ENCODE assay signal across 2 cellular contexts in the genomic region with DNA sequence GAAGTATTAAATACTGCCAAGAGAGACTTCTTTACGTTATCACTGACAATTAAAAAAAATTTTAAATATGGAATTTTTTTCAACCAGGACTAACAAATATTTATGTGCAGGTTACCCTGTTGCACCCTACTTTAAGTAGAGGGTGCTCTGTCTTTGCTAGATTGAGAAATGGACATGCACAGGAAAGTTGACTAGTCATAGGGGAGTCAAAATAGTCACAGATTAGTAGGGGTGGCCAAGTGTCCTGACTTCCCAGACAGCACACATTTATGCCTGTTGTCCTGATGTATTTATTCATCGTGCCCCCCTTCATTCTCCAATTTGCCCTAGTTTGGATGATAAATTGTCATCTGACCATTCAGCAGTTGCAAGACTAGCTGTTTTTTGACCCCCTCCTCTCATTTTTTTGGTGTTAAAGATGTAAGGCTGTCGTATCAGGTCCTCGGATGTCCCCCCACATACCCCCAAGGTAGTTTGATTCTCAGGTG.
TF ChIP-seq lines count a peak whose summit lies in the region.

No MANE protein-coding gene starts in this region.

TF ChIP-seq in IMR-90, 13 proteins besides CTCF, POLR2A, EP300 and RAD21:
- no peak for TF ChIP-seq MAFK (IDR thresholded peaks at IDR 0.05; ENCODE audit: low read depth, low read length)
- no peak for TF ChIP-seq RCOR1 (IDR thresholded peaks at IDR 0.05; ENCODE audit: insufficient replicate concordance, low read length)
- TF ChIP-seq CHD1 (IDR thresholded peaks at IDR 0.05; ENCODE audit: low read depth, low read length) = no peak
- TF ChIP-seq NFE2L2 (IDR thresholded peaks at IDR 0.05; ENCODE audit: low read depth, low read length) = no peak
- no peak for TF ChIP-seq MXI1 (IDR thresholded peaks at IDR 0.05; ENCODE audit: borderline replicate concordance, low read depth, low read length)
- TF ChIP-seq, protein P1, sequence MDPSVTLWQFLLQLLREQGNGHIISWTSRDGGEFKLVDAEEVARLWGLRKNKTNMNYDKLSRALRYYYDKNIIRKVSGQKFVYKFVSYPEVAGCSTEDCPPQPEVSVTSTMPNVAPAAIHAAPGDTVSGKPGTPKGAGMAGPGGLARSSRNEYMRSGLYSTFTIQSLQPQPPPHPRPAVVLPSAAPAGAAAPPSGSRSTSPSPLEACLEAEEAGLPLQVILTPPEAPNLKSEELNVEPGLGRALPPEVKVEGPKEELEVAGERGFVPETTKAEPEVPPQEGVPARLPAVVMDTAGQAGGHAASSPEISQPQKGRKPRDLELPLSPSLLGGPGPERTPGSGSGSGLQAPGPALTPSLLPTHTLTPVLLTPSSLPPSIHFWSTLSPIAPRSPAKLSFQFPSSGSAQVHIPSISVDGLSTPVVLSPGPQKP (IDR thresholded peaks at IDR 0.05; ENCODE audit: borderline replicate concordance, low read depth, low read length) = no peak
- TF ChIP-seq, protein P2, sequence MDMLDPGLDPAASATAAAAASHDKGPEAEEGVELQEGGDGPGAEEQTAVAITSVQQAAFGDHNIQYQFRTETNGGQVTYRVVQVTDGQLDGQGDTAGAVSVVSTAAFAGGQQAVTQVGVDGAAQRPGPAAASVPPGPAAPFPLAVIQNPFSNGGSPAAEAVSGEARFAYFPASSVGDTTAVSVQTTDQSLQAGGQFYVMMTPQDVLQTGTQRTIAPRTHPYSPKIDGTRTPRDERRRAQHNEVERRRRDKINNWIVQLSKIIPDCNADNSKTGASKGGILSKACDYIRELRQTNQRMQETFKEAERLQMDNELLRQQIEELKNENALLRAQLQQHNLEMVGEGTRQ (IDR thresholded peaks at IDR 0.05; ENCODE audit: low read depth, low read length) = no peak
- no peak for TF ChIP-seq SMC3 (IDR thresholded peaks at IDR 0.05; ENCODE audit: low read depth, low read length)
- TF ChIP-seq RFX5 (IDR thresholded peaks at IDR 0.05; ENCODE audit: low read depth, low read length) = no peak

TF ChIP-seq in K562, 482 proteins besides CTCF, POLR2A, EP300 and RAD21:
- TF ChIP-seq PTRF (tag; IDR thresholded peaks at IDR 0.05) (no peak), ZFX (CRISPR knock-in tag; IDR thresholded peaks at IDR 0.05) (no peak)
- TF ChIP-seq, protein P3, sequence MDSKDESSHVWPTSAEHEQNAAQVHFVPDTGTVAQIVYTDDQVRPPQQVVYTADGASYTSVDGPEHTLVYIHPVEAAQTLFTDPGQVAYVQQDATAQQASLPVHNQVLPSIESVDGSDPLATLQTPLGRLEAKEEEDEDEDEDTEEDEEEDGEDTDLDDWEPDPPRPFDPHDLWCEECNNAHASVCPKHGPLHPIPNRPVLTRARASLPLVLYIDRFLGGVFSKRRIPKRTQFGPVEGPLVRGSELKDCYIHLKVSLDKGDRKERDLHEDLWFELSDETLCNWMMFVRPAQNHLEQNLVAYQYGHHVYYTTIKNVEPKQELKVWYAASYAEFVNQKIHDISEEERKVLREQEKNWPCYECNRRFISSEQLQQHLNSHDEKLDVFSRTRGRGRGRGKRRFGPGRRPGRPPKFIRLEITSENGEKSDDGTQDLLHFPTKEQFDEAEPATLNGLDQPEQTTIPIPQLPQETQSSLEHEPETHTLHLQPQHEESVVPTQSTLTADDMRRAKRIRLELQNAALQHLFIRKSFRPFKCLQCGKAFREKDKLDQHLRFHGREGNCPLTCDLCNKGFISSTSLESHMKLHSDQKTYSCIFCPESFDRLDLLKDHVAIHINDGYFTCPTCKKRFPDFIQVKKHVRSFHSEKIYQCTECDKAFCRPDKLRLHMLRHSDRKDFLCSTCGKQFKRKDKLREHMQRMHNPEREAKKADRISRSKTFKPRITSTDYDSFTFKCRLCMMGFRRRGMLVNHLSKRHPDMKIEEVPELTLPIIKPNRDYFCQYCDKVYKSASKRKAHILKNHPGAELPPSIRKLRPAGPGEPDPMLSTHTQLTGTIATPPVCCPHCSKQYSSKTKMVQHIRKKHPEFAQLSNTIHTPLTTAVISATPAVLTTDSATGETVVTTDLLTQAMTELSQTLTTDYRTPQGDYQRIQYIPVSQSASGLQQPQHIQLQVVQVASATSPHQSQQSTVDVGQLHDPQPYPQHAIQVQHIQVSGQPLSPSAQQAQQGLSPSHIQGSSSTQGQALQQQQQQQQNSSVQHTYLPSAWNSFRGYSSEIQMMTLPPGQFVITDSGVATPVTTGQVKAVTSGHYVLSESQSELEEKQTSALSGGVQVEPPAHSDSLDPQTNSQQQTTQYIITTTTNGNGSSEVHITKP (IDR thresholded peaks at IDR 0.05; ENCODE audit: partially characterized antibody) = peak; percentile 81
- TF ChIP-seq, protein P4, sequence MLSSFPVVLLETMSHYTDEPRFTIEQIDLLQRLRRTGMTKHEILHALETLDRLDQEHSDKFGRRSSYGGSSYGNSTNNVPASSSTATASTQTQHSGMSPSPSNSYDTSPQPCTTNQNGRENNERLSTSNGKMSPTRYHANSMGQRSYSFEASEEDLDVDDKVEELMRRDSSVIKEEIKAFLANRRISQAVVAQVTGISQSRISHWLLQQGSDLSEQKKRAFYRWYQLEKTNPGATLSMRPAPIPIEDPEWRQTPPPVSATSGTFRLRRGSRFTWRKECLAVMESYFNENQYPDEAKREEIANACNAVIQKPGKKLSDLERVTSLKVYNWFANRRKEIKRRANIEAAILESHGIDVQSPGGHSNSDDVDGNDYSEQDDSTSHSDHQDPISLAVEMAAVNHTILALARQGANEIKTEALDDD (IDR thresholded peaks at IDR 0.05) = peak; percentile 85
